In genomic region chr9:105007143-105007542, GRCh38 we compare ENCODE assay signal across 1 cellular context.
TF ChIP-seq lines count a peak whose summit lies in the region.

No MANE protein-coding gene starts in this region.

TF ChIP-seq in IMR-90, 13 proteins besides CTCF, POLR2A, EP300 and RAD21 (continued from another document):
- TF ChIP-seq USF2 (IDR thresholded peaks at IDR 0.05; ENCODE audit: low read depth, low read length) = no peak
- TF ChIP-seq ELK1 (IDR thresholded peaks at IDR 0.05; ENCODE audit: borderline replicate concordance, low read depth, low read length) = no peak
- peak; percentile 88 for TF ChIP-seq FOS (IDR thresholded peaks at IDR 0.05; ENCODE audit: low read depth, low read length)
- no peak for TF ChIP-seq NFE2L2 (IDR thresholded peaks at IDR 0.05; ENCODE audit: low read depth, low read length)
- peak; percentile 99 for TF ChIP-seq CEBPB (IDR thresholded peaks at IDR 0.05; ENCODE audit: low read depth, low read length)
- no peak for TF ChIP-seq RFX5 (IDR thresholded peaks at IDR 0.05; ENCODE audit: low read depth, low read length)
- no peak for TF ChIP-seq MXI1 (IDR thresholded peaks at IDR 0.05; ENCODE audit: borderline replicate concordance, low read depth, low read length)
- TF ChIP-seq BHLHE40 (IDR thresholded peaks at IDR 0.05; ENCODE audit: low read depth, low read length) = 0 out of 2 replicates have a peak, but pooled peaks have one; percentile 6
- 0 out of 2 replicates have a peak, but pooled peaks have one; percentile 19 for TF ChIP-seq MAZ (IDR thresholded peaks at IDR 0.05; ENCODE audit: borderline replicate concordance, low read depth, low read length)
- TF ChIP-seq MAFK (IDR thresholded peaks at IDR 0.05; ENCODE audit: low read depth, low read length) = peak; percentile 51; the same call in 1 of the 2 replicates
- TF ChIP-seq SMC3 (IDR thresholded peaks at IDR 0.05; ENCODE audit: low read depth, low read length) = peak; percentile 22; the same call in 1 of the 2 replicates
- TF ChIP-seq CHD1 (IDR thresholded peaks at IDR 0.05; ENCODE audit: low read depth, low read length) = no peak
